ENCODE assay signal across 9 cellular contexts in genomic region chr14:75249251-75249957, GRCh38. TPM values are rescaled to one million over a fixed set of nuclear protein-coding genes. Genes with fewer than 3 reads are reported as not detected.
DNase-seq lines count a peak whose midpoint lies in the region; ATAC-seq and TF ChIP-seq lines count a peak whose summit lies in the region.
"Had no signal": no experiment of that assay in that cellular context is flagged by ENCODE, and none has a peak within 500 bp of the region (broad histone marks: within the 10 kb centered on the region; RNA-seq: fewer than 3 reads in every experiment).

No MANE protein-coding gene starts in this region.

- no TSS peak for BruUV-seq in OCI-LY7 (replicated peaks; lab: Mats Ljungman, UMichigan)

- H3K36me3 Mint-ChIP-seq in progenitor cell of endocrine pancreas (ENCODE audit: insufficient read depth), result no peaks in the 10 kb centered on the region

- DNase-seq in activated gamma-delta T cell treated with Interleukin-2 at 50 U/mL for 16 hours (peak; percentile 80), activated gamma-delta T cell (lab: John Stamatoyannopoulos, UW) (no peak), OCI-LY7 (ENCODE audit: low spot score) (peak; percentile 97), progenitor cell of endocrine pancreas (ENCODE audit: low spot score, unreplicated experiment) (no peak), pons (ENCODE audit: low spot score) (no peak), RWPE1 (ENCODE audit: low spot score) (no peak)
- peak; percentile 73 for DNase-seq in activated effector memory CD4-positive, alpha-beta T cell treated with Interleukin-2 at 50 U/mL for 16 hours

- H3K4me1 Mint-ChIP-seq in progenitor cell of endocrine pancreas (ENCODE audit: low read depth), result peaks cover 17% of the 10 kb centered on the region

- no peaks in the 10 kb centered on the region for H3K9me2 ChIP-seq in OCI-LY7 (ENCODE audit: insufficient read depth, low read length)

- POLR2A ChIA-PET in OCI-LY7 (lab: Charles Lee), result interaction anchor here (0.7 to 4.4 kb wide), 7 partner anchors 9 to 80 kb away, joined by 3 to 22 read pairs (median 3); no protein-coding TSS in a partner anchor
- POLR2A ChIA-PET in RWPE1 (lab: Yijun Ruan, JAX; ENCODE audit: low non-redundant PET), result no interaction called here

- H4K20me1 ChIP-seq in OCI-LY7 (ENCODE audit: insufficient read depth, low read length), result no peaks in the 10 kb centered on the region

- H3K36me3 ChIP-seq in OCI-LY7 (ENCODE audit: insufficient read depth, low read length), result no peaks in the 10 kb centered on the region

- H3K4me3 Mint-ChIP-seq in progenitor cell of endocrine pancreas (ENCODE audit: low read depth), result no peak overlapping the region
- H3K4me3 Mint-ChIP-seq: dendritic cell treated with granulocyte-macrophage colony-stimulating factor and Interleukin-4, amounts not matched to agents 40 ng/mL and 50 ng/mL, for 4 days had no signal

- no peaks in the 10 kb centered on the region for H3K79me2 ChIP-seq in OCI-LY7 (ENCODE audit: insufficient read depth, low read depth, low read length)

- H3K9me3 Mint-ChIP-seq in progenitor cell of endocrine pancreas (ENCODE audit: low read depth), result no peaks in the 10 kb centered on the region
- H3K9me3 Mint-ChIP-seq: dendritic cell treated with granulocyte-macrophage colony-stimulating factor and Interleukin-4, amounts not matched to agents 40 ng/mL and 50 ng/mL, for 4 days had no signal

- H3K4me3 ChIP-seq in OCI-LY7 (ENCODE audit: low read depth, low read length, poor library complexity, severe bottlenecking), result peak overlapping the region; percentile 49

- CTCF ChIA-PET in OCI-LY7 (lab: Charles Lee; ENCODE audit: unreplicated experiment) (no interaction called here), RWPE1 (lab: Yijun Ruan, JAX) (interaction anchor here (0.7 kb wide), 1 partner anchor 11 kb away, joined by 3 read pairs; no protein-coding TSS in a partner anchor)

- ATAC-seq in HG03139 (IDR thresholded peaks at IDR 0.05; ENCODE audit: unreplicated experiment), result peak; percentile 77

- intact Hi-C loops in OCI-LY7 (cut with micrococcal nuclease; ENCODE audit: unreplicated experiment), result loop anchor here (1.0 to 2.0 kb wide), 7 partner anchors 19 to 221 kb away; partner anchors contain the start of genes FOS and TMED10

- H3K27ac ChIP-seq in OCI-LY7 (ENCODE audit: low read depth, low read length, poor library complexity, severe bottlenecking) (peak overlapping the region; percentile 88), RWPE1 (no peak overlapping the region)

- TF ChIP-seq CTCF in OCI-LY7 (conservative IDR thresholded peaks at IDR 0.05; ENCODE audit: low read length), result no peak
- no peak for TF ChIP-seq CTCF in progenitor cell of endocrine pancreas (IDR thresholded peaks at IDR 0.05; ENCODE audit: unreplicated experiment)
- no peak for TF ChIP-seq CTCF in RWPE1 (conservative IDR thresholded peaks at IDR 0.05; ENCODE audit: low read depth)

- peak overlapping the region; percentile 67 for H3K4me2 ChIP-seq in OCI-LY7 (ENCODE audit: low read length)

- peak overlapping the region; percentile 0 for H3K27ac Mint-ChIP-seq in progenitor cell of endocrine pancreas
- H3K27ac Mint-ChIP-seq: dendritic cell treated with granulocyte-macrophage colony-stimulating factor and Interleukin-4, amounts not matched to agents 40 ng/mL and 50 ng/mL, for 4 days had no signal

- H3K27me3 Mint-ChIP-seq in progenitor cell of endocrine pancreas, result no peaks in the 10 kb centered on the region

- no peaks in the 10 kb centered on the region for H3K9me3 ChIP-seq in OCI-LY7 (ENCODE audit: low read length)

- H3K4me1 ChIP-seq in OCI-LY7 (ENCODE audit: insufficient read depth, low read length, poor library complexity, severe bottlenecking), result peaks cover 56% of the 10 kb centered on the region

- H2AFZ ChIP-seq in OCI-LY7 (ENCODE audit: low read length), result peak overlapping the region; percentile 5; the same call in 1 of the 2 replicates

RNA-seq across cellular contexts. Expression of gene FOS, which starts 29.2 kb away (rescaled TPM):
- 12.4 and 16.9 TPM in 2 replicates for total RNA-seq in OCI-LY7 (2014; rRNA removed; shearing (Covaris generic))
- 3.3 and 4.6 TPM in 2 replicates for total RNA-seq in OCI-LY7 (2022)
- 73.7 and 88.8 TPM in 2 replicates for total RNA-seq in progenitor cell of endocrine pancreas

Comparison
In these comparisons a context has a peak if more than half of its experiments do, and no peak if none do; other contexts are left out.
1. DNase-seq: peak in activated gamma-delta T cell treated with Interleukin-2 at 50 U/mL for 16 hours (single experiment), OCI-LY7 (single experiment) and activated effector memory CD4-positive, alpha-beta T cell treated with Interleukin-2 at 50 U/mL for 16 hours (single experiment); none in activated gamma-delta T cell (single experiment), progenitor cell of endocrine pancreas (single experiment), pons (single experiment) and RWPE1 (single experiment).